Comparison of ENCODE assay signal across 8 cellular contexts in genomic region chr1:227766015-227766634, GRCh38. TPM values are rescaled to one million over a fixed set of nuclear protein-coding genes. Genes with fewer than 3 reads are reported as not detected.
DNase-seq lines count a peak whose midpoint lies in the region; ATAC-seq lines count a peak whose summit lies in the region.

No MANE protein-coding gene starts in this region.

- peak overlapping the region in 1 of 2 donors; percentile 51 for H3K27ac Mint-ChIP-seq in natural killer cell treated with Interleukin-12 subunit alpha and Interleukin-12 subunit beta and Interleukin-15 and Interleukin-18, amount 100 ng/mL, for 72 hours

- peak; percentile 95 to 96 for ATAC-seq in natural killer cell treated with Interleukin-12 subunit alpha and Interleukin-12 subunit beta and Interleukin-15 and Interleukin-18, amount 100 ng/mL, for 72 hours
- no peak for ATAC-seq in HG02970 (IDR thresholded peaks at IDR 0.05; ENCODE audit: low FRiP score, unreplicated experiment)

- H3K27me3 Mint-ChIP-seq in natural killer cell treated with Interleukin-12 subunit alpha and Interleukin-12 subunit beta and Interleukin-15 and Interleukin-18, amount 100 ng/mL, for 72 hours: peaks cover 5 to 6% of the 10 kb centered on the region in 2 donors

- no peaks in the 10 kb centered on the region for H3K9me3 Mint-ChIP-seq in natural killer cell treated with Interleukin-12 subunit alpha and Interleukin-12 subunit beta and Interleukin-15 and Interleukin-18, amount 100 ng/mL, for 72 hours

- peaks cover 13% of the 10 kb centered on the region for H3K36me3 Mint-ChIP-seq in natural killer cell treated with Interleukin-12 subunit alpha and Interleukin-12 subunit beta and Interleukin-15 and Interleukin-18, amount 100 ng/mL, for 72 hours

- DNase-seq in NCI-H524 (lab: John Stamatoyannopoulos, UW): peak; percentile 12 to 54
- no peak for DNase-seq in NCI-H524 treated with DMSO at 0.1 percent for 48 hours (lab: John Stamatoyannopoulos, UW)
- peak; percentile 89 for DNase-seq in NCI-H774 (lab: John Stamatoyannopoulos, UW)
- DNase-seq in activated T-cell treated with anti-CD3 and anti-CD28 coated beads, Interleukin-2, amount 50 U/mL, for 48 hours: peak; percentile 75 to 80
- peak; percentile 88 for DNase-seq in natural killer cell treated with Interleukin-12 subunit alpha and Interleukin-12 subunit beta and Interleukin-15 and Interleukin-18, amount 100 ng/mL, for 72 hours (ENCODE audit: low spot score)
- no peak for DNase-seq in ureter (ENCODE audit: low spot score)
- no peak for DNase-seq in midbrain (lab: John Stamatoyannopoulos, UW)

- H3K4me1 Mint-ChIP-seq in natural killer cell treated with Interleukin-12 subunit alpha and Interleukin-12 subunit beta and Interleukin-15 and Interleukin-18, amount 100 ng/mL, for 72 hours (ENCODE audit: low read depth in 2 of 2): peaks cover 52 to 55% of the 10 kb centered on the region in 2 donors

- peak overlapping the region; percentile 62 for H3K4me3 Mint-ChIP-seq in natural killer cell treated with Interleukin-12 subunit alpha and Interleukin-12 subunit beta and Interleukin-15 and Interleukin-18, amount 100 ng/mL, for 72 hours

RNA-seq across cellular contexts. Expression of gene SNAP47, which starts 30.9 kb away (rescaled TPM):
- 10 to 100 TPM; 23.5 to 32.5 TPM for total RNA-seq in natural killer cell treated with Interleukin-12 subunit alpha and Interleukin-12 subunit beta and Interleukin-15 and Interleukin-18, amount 100 ng/mL, for 72 hours
- total RNA-seq in ureter: 31.1 TPM

RNA-seq across cellular contexts. Expression of gene JMJD4, which starts 31.0 kb away (rescaled TPM):
- total RNA-seq in natural killer cell treated with Interleukin-12 subunit alpha and Interleukin-12 subunit beta and Interleukin-15 and Interleukin-18, amount 100 ng/mL, for 72 hours: 10 to 100 TPM; 17.3 to 34.0 TPM
- 21.3 TPM for total RNA-seq in ureter

RNA-seq across cellular contexts. Expression of gene PRSS38, which starts 49.4 kb away (rescaled TPM):
- not detected for total RNA-seq in natural killer cell treated with Interleukin-12 subunit alpha and Interleukin-12 subunit beta and Interleukin-15 and Interleukin-18, amount 100 ng/mL, for 72 hours
- total RNA-seq in ureter: not detected

Comparison
In these comparisons a context has a peak if more than half of its experiments do, and no peak if none do; other contexts are left out.
1. DNase-seq: peak in NCI-H524 (2 of 2), NCI-H774 (single experiment), activated T-cell treated with anti-CD3 and anti-CD28 coated beads, Interleukin-2, amount 50 U/mL, for 48 hours (2 of 2) and natural killer cell treated with Interleukin-12 subunit alpha and Interleukin-12 subunit beta and Interleukin-15 and Interleukin-18, amount 100 ng/mL, for 72 hours (single experiment); none in NCI-H524 treated with DMSO at 0.1 percent for 48 hours (single experiment), ureter (single experiment) and midbrain (single experiment).